ENCODE assay signal across 8 cellular contexts in the genomic region with DNA sequence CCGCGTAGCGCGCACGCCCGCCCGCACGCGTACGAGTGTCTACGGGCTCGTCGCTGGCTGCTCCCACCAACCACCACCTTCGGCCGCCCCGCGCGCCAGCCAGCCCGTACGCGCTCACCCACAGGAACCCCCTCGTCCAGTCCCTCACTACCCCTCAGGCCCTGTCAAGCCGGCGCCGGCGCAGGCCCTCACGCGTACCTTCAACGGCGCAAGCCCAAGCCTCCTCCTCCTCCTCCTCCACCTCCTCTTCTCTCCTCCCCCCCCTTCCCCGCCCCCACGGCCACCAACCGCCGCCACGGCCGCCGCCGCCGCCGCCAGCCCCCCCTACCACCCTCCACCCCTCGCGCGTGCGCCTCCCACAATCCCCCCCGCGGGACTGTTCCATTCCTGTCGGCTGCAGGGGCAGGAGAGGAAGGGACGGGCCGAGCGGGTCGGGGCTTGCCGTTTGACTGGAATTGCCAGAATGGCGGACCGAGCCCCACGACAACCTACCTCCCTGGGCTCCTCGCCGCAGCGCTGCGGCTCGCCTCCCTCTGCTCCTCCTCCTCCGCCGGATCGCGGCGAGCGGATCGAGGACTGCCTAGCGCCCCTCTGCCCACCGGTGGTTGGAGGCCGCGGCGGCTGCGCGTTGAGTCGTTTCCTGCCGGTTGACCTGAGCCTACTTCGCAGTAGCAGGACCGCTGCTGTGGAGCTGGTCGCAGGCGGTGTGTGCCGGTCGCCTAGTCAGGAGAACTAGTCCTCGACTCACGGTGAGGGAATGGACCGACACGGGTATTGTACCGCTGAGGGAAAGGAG. TPM values are rescaled to one million over a fixed set of nuclear protein-coding genes. Genes with fewer than 3 reads are reported as not detected.
DNase-seq lines count a peak whose midpoint lies in the region; ATAC-seq and TF ChIP-seq lines count a peak whose summit lies in the region.

A gene with protein sequence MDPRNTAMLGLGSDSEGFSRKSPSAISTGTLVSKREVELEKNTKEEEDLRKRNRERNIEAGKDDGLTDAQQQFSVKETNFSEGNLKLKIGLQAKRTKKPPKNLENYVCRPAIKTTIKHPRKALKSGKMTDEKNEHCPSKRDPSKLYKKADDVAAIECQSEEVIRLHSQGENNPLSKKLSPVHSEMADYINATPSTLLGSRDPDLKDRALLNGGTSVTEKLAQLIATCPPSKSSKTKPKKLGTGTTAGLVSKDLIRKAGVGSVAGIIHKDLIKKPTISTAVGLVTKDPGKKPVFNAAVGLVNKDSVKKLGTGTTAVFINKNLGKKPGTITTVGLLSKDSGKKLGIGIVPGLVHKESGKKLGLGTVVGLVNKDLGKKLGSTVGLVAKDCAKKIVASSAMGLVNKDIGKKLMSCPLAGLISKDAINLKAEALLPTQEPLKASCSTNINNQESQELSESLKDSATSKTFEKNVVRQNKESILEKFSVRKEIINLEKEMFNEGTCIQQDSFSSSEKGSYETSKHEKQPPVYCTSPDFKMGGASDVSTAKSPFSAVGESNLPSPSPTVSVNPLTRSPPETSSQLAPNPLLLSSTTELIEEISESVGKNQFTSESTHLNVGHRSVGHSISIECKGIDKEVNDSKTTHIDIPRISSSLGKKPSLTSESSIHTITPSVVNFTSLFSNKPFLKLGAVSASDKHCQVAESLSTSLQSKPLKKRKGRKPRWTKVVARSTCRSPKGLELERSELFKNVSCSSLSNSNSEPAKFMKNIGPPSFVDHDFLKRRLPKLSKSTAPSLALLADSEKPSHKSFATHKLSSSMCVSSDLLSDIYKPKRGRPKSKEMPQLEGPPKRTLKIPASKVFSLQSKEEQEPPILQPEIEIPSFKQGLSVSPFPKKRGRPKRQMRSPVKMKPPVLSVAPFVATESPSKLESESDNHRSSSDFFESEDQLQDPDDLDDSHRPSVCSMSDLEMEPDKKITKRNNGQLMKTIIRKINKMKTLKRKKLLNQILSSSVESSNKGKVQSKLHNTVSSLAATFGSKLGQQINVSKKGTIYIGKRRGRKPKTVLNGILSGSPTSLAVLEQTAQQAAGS (N-terminal part only) (minus strand): TSS at position 223 of the 796 bp plus-strand sequence. CDS start 41,284 bp downstream, outside the sequence.

- TF ChIP-seq CTCF in GM13977 (IDR thresholded peaks at IDR 0.05; ENCODE audit: extremely low read depth, insufficient read depth, missing control alignments) (no peak), left ventricle myocardium inferior (IDR thresholded peaks at IDR 0.05; ENCODE audit: borderline replicate concordance) (no peak), prostate gland (IDR thresholded peaks at IDR 0.05) (peak in 2 of 4 experiments; percentile 37 to 43)

- H3K4me1 Mint-ChIP-seq in T-helper 17 cell: peaks cover 31% of the 10 kb centered on the region

- H3K27me3 ChIP-seq in left ventricle myocardium inferior (ENCODE audit: low read depth): no peaks in the 10 kb centered on the region
- no peaks in the 10 kb centered on the region for H3K27me3 ChIP-seq in prostate gland (replicated peaks; ENCODE audit: insufficient read depth)

- no peaks in the 10 kb centered on the region for H3K9me3 ChIP-seq in T-helper 17 cell (ENCODE audit: control insufficient read depth, low read length, poor library complexity, severe bottlenecking)
- no peaks in the 10 kb centered on the region for H3K9me3 ChIP-seq in left ventricle myocardium inferior (replicated peaks)
- H3K9me3 ChIP-seq in prostate gland: no peaks in the 10 kb centered on the region

- DNase-seq in GM13977 (ENCODE audit: low spot score): peak; percentile 93
- DNase-seq in NCI-H187 (lab: John Stamatoyannopoulos, UW): peak; percentile 98 to 100
- DNase-seq in T-helper 17 cell: peak; percentile 85 to 87 (median 87)
- DNase-seq in amygdala (lab: John Stamatoyannopoulos, UW): peak; percentile 68 to 100 (median 95)
- peak; percentile 95 for DNase-seq in left ventricle myocardium inferior
- DNase-seq in prostate gland (ENCODE audit: low spot score): peak; percentile 91
- peak; percentile 95 for DNase-seq in ureter (ENCODE audit: low spot score)

- WGBS in prostate gland: under 1% methylated on average over 62 of the region's 87 CpGs

- ATAC-seq in HG02885 (IDR thresholded peaks at IDR 0.05; ENCODE audit: poor library complexity, unreplicated experiment) (peak; percentile 71), T-helper 17 cell (peak; percentile 78)

- H3K27ac ChIP-seq in left ventricle myocardium inferior (replicated peaks) (peak within 1 kb of the TSS; percentile 99), prostate gland (peak within 1 kb of the TSS; percentile 92 to 98)

- H3K36me3 ChIP-seq in left ventricle myocardium inferior (no peaks in the 10 kb centered on the region), prostate gland (no peaks in the 10 kb centered on the region)

- no peaks in the 10 kb centered on the region for H3K27me3 Mint-ChIP-seq in T-helper 17 cell

- H3K4me1 ChIP-seq in left ventricle myocardium inferior (peaks cover 64% of the 10 kb centered on the region), prostate gland (replicated peaks) (no peaks in the 10 kb centered on the region)

- peaks cover 4% of the 10 kb centered on the region for H3K36me3 Mint-ChIP-seq in T-helper 17 cell (ENCODE audit: low read depth)

- peak within 1 kb of the TSS; percentile 98 for H3K4me3 Mint-ChIP-seq in T-helper 17 cell

- in situ Hi-C loops in GM13977 (cut with MboI; ENCODE audit: low pct_unique_long_range_greater_than_20kb, low sequenced_read_pairs, unreplicated experiment): no loop called here

- peak within 1 kb of the TSS; percentile 96 for H3K27ac Mint-ChIP-seq in T-helper 17 cell

- peak; percentile 83 for TF ChIP-seq POLR2A in prostate gland (IDR thresholded peaks at IDR 0.05)

- intact Hi-C loops in left ventricle myocardium inferior (cut with micrococcal nuclease) (no loop called here), prostate gland (cut with DNase I) (loop anchor here (5.0 to 10.0 kb wide), 2 partner anchors 240 to 288 kb away; a partner anchor contains a TSS)

- H3K4me3 ChIP-seq in left ventricle myocardium inferior (peak within 1 kb of the TSS; percentile 98), prostate gland (peak within 1 kb of the TSS; percentile 68 to 92)

RNA-seq across cellular contexts. Expression of the gene that starts here (rescaled TPM):
- 10 to 100 TPM; 75.5 to 84.6 TPM for total RNA-seq in T-helper 17 cell
- 38.7 TPM for total RNA-seq in left ventricle myocardium inferior
- total RNA-seq in prostate gland: 10 to 100 TPM; 53.1 to 66.2 TPM
- 88.5 TPM for total RNA-seq in ureter

Comparison
In these comparisons a context has a peak if more than half of its experiments do, and no peak if none do; other contexts are left out.
1. Peak in every context shown above with its lines: DNase-seq, ATAC-seq, H3K4me3 ChIP-seq and H3K27ac ChIP-seq.